ENCODE assay signal across 9 cellular contexts in genomic region chrX:120213438-120214265, GRCh38. TPM values are rescaled to one million over a fixed set of nuclear protein-coding genes. Genes with fewer than 3 reads are reported as not detected.
A peak's percentile ranks its signal among the peaks of the same experiment; 100 is the strongest.
DNase-seq lines count a peak whose midpoint lies in the region; ATAC-seq and TF ChIP-seq lines count a peak whose summit lies in the region.
"Had no signal": no experiment of that assay in that cellular context is flagged by ENCODE, and none has a peak within 500 bp of the region (broad histone marks: within the 10 kb centered on the region; RNA-seq: fewer than 3 reads in every experiment).

No MANE protein-coding gene starts in this region.

- ATAC-seq in HG02798 (IDR thresholded peaks at IDR 0.05; ENCODE audit: poor library complexity, unreplicated experiment) (peak; percentile 69), lung (ENCODE audit: insufficient read depth, low FRiP score) (peak; percentile 66)

- H3K9me3 Mint-ChIP-seq in activated CD4-positive, alpha-beta T cell treated with anti-CD3 and anti-CD28 coated beads, Interleukin-2, amount 10 ng/mL, durations not matched to agents 7 days and 5 days, result no peaks in the 10 kb centered on the region

- peak; percentile 70 to 75 for DNase-seq in NCI-H2081 (lab: John Stamatoyannopoulos, UW)
- DNase-seq in NCI-H2081 treated with DMSO at 0.1 percent for 48 hours (lab: John Stamatoyannopoulos, UW), result no peak
- peak; percentile 12 for DNase-seq in NCI-H226
- DNase-seq in activated CD4-positive, alpha-beta T cell treated with anti-CD3 and anti-CD28 coated beads, Interleukin-2, amount 10 ng/mL, durations not matched to agents 7 days and 5 days, result peak; percentile 64
- no peak for DNase-seq in coronary artery (ENCODE audit: low spot score)
- peak; percentile 68 for DNase-seq in lung (ENCODE audit: low spot score)
- peak; percentile 15 to 25 for DNase-seq in stimulated activated CD8-positive, alpha-beta memory T cell treated with anti-CD3 and anti-CD28 coated beads, Interleukin-15, amount 100 ng/mL, for 48 hours (ENCODE audit: low read depth in 2 of 2)

- no peaks in the 10 kb centered on the region for H3K27me3 ChIP-seq in lung (ENCODE audit: control insufficient read depth, insufficient read depth)

- no peaks in the 10 kb centered on the region for H3K36me3 ChIP-seq in lung (ENCODE audit: control insufficient read depth in 2 of 2, insufficient read depth in 2 of 2, low read length in 2 of 2)

- H3K4me3 Mint-ChIP-seq in activated CD4-positive, alpha-beta T cell treated with anti-CD3 and anti-CD28 coated beads, Interleukin-2, amount 10 ng/mL, durations not matched to agents 7 days and 5 days, result no peak overlapping the region

- no peak overlapping the region for H3K27ac ChIP-seq in coronary artery
- no peak overlapping the region for H3K27ac ChIP-seq in lung (ENCODE audit: low read depth in 1 of 2, low read length in 1 of 2)

- TF ChIP-seq CTCF in coronary artery (IDR thresholded peaks at IDR 0.05), result peak; percentile 57
- TF ChIP-seq CTCF in lung (IDR thresholded peaks at IDR 0.05; ENCODE audit: control extremely low read depth, extremely low read depth), result peak; percentile 57

- peaks cover 3% of the 10 kb centered on the region for H3K4me1 Mint-ChIP-seq in activated CD4-positive, alpha-beta T cell treated with anti-CD3 and anti-CD28 coated beads, Interleukin-2, amount 10 ng/mL, durations not matched to agents 7 days and 5 days

- WGBS in lung, 2 donors, result 21 to 28% methylated on average over 8 of the region's 8 CpGs

- CTCF ChIA-PET in activated CD4-positive, alpha-beta T cell treated with anti-CD3 and anti-CD28 coated beads, Interleukin-2, amount 10 ng/mL, durations not matched to agents 7 days and 5 days (lab: Charles Lee), result interaction anchor here (0.5 to 1.4 kb wide), 7 partner anchors 10 to 56 kb away, joined by 3 to 5 read pairs (median 3); no protein-coding TSS in a partner anchor

- no peak overlapping the region for H3K27ac Mint-ChIP-seq in activated CD4-positive, alpha-beta T cell treated with anti-CD3 and anti-CD28 coated beads, Interleukin-2, amount 10 ng/mL, durations not matched to agents 7 days and 5 days

- peaks cover 0 to 2% of the 10 kb centered on the region in 2 donors for H3K9me3 ChIP-seq in lung (ENCODE audit: control insufficient read depth in 2 of 2, insufficient read depth in 1 of 2, low read length in 1 of 2)

- no peaks in the 10 kb centered on the region for H3K27me3 Mint-ChIP-seq in activated CD4-positive, alpha-beta T cell treated with anti-CD3 and anti-CD28 coated beads, Interleukin-2, amount 10 ng/mL, durations not matched to agents 7 days and 5 days

- H3K36me3 Mint-ChIP-seq in activated CD4-positive, alpha-beta T cell treated with anti-CD3 and anti-CD28 coated beads, Interleukin-2, amount 10 ng/mL, durations not matched to agents 7 days and 5 days (ENCODE audit: low read depth), result no peaks in the 10 kb centered on the region

- POLR2A ChIA-PET in activated CD4-positive, alpha-beta T cell treated with anti-CD3 and anti-CD28 coated beads, Interleukin-2, amount 10 ng/mL, durations not matched to agents 7 days and 5 days (lab: Charles Lee), result no interaction called here

- H3K4me3 ChIP-seq in coronary artery (no peak overlapping the region), lung (no peak overlapping the region)

- no peaks in the 10 kb centered on the region for H3K4me1 ChIP-seq in lung (ENCODE audit: control insufficient read depth in 2 of 2, insufficient read depth in 2 of 2, low read length in 2 of 2)

RNA-seq across cellular contexts. Expression of gene ZBTB33, which starts 37.0 kb away (rescaled TPM):
- total RNA-seq in activated CD4-positive, alpha-beta T cell treated with anti-CD3 and anti-CD28 coated beads, Interleukin-2, amount 10 ng/mL, durations not matched to agents 7 days and 5 days, result 10 to 100 TPM; 15.3 to 18.0 TPM
- 10 to 100 TPM; 10.6 to 21.0 TPM for total RNA-seq in lung
- 1 to 10 TPM; 3.1 to 5.3 TPM for polyA plus RNA-seq in lung

RNA-seq across cellular contexts. Expression of gene RHOXF2, which starts 55.2 kb away (rescaled TPM):
- not detected for total RNA-seq in activated CD4-positive, alpha-beta T cell treated with anti-CD3 and anti-CD28 coated beads, Interleukin-2, amount 10 ng/mL, durations not matched to agents 7 days and 5 days
- not detected for total RNA-seq in lung
- polyA plus RNA-seq in lung, result not detected
- total RNA-seq: skeletal muscle tissue had no signal

Comparison
In these comparisons a context has a peak if more than half of its experiments do, and no peak if none do; other contexts are left out.
1. DNase-seq: peak in NCI-H2081 (2 of 2), NCI-H226 (single experiment), activated CD4-positive, alpha-beta T cell treated with anti-CD3 and anti-CD28 coated beads, Interleukin-2, amount 10 ng/mL, durations not matched to agents 7 days and 5 days (single experiment), lung (single experiment) and stimulated activated CD8-positive, alpha-beta memory T cell treated with anti-CD3 and anti-CD28 coated beads, Interleukin-15, amount 100 ng/mL, for 48 hours (2 of 2); none in NCI-H2081 treated with DMSO at 0.1 percent for 48 hours (single experiment) and coronary artery (single experiment).